Comparison of ENCODE assay signal across 27 cellular contexts in the genomic region with DNA sequence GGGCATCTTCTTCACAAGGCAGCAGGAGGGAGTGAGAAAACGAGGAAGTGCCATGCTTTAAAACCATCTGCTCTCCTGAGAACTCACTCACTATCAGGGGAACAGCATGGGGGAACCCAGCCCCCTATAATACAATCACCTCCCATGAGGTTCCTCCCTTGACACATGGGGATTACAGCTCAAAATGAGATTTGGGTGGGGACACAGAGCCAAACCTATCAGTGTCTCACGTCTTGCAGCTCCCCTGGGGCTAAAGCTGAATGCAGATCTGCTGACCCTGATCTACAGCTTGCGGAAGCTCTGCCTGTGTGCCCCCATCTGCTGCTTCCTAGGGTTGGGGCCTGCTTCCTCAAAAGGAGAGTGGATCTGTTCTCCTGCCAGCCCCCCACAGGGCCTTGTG. TPM values are rescaled to one million over a fixed set of nuclear protein-coding genes. Genes with fewer than 3 reads are reported as not detected.
DNase-seq lines count a peak whose midpoint lies in the region; ATAC-seq and TF ChIP-seq lines count a peak whose summit lies in the region.
"Had no signal": no experiment of that assay in that cellular context is flagged by ENCODE, and none has a peak within 500 bp of the region (broad histone marks: within the 10 kb centered on the region; RNA-seq: fewer than 3 reads in every experiment).

No MANE protein-coding gene starts in this region.

- H3K27ac ChIP-seq in breast epithelium: peak overlapping the region; percentile 64 to 66
- H3K27ac ChIP-seq in mammary epithelial cell (ENCODE audit: insufficient read depth, low read depth, low read length): no peak overlapping the region
- peak overlapping the region; percentile 54 for H3K27ac ChIP-seq in OCI-LY3 (ENCODE audit: low read length)
- H3K27ac ChIP-seq: parathyroid adenoma, SJSA1 had no signal

- peaks cover 6% of the 10 kb centered on the region for H3K27me3 Mint-ChIP-seq in glutamatergic neuron (ENCODE audit: unreplicated experiment)

- peaks cover 2% of the 10 kb centered on the region for H3K4me1 Mint-ChIP-seq in glutamatergic neuron (ENCODE audit: low read depth, unreplicated experiment)

- H4K20me1 ChIP-seq in mammary epithelial cell (ENCODE audit: insufficient read depth, low read length) (no peaks in the 10 kb centered on the region), OCI-LY3 (ENCODE audit: insufficient read depth, low read length) (no peaks in the 10 kb centered on the region)

- H3K79me2 ChIP-seq in mammary epithelial cell (ENCODE audit: insufficient read depth, low read length) (no peaks in the 10 kb centered on the region), OCI-LY3 (ENCODE audit: low read length) (no peaks in the 10 kb centered on the region)
- H3K79me2 ChIP-seq: parathyroid adenoma had no signal

- H3K4me3 ChIP-seq in breast epithelium: no peak overlapping the region
- no peak overlapping the region for H3K4me3 ChIP-seq in mammary epithelial cell (replicated peaks in 1 of 3; ENCODE audit: insufficient read depth in 1 of 3, low read depth in 2 of 3, low read length in 3 of 3)
- H3K4me3 ChIP-seq in OCI-LY3 (ENCODE audit: low read length): peak overlapping the region; percentile 10; the same call in 1 of the 2 replicates
- H3K4me3 ChIP-seq: SJSA1, smooth muscle cell had no signal

- H3K4me3 Mint-ChIP-seq in glutamatergic neuron (ENCODE audit: unreplicated experiment): no peak overlapping the region
- H3K4me3 Mint-ChIP-seq: activated CD4-positive, alpha-beta memory T cell treated with anti-CD3 and anti-CD28 coated beads, Interleukin-2, amount 10 ng/mL, durations not matched to agents 7 days and 5 days; nephron progenitor cell had no signal

- BruUV-seq in mammary epithelial cell (replicated peaks; lab: Mats Ljungman, UMichigan): no TSS peak

- H3K4me1 ChIP-seq in breast epithelium: peaks cover 0 to 2% of the 10 kb centered on the region in 2 donors
- peaks cover 8% of the 10 kb centered on the region for H3K4me1 ChIP-seq in mammary epithelial cell (ENCODE audit: insufficient read depth, low read length)
- peaks cover 35% of the 10 kb centered on the region for H3K4me1 ChIP-seq in OCI-LY3 (ENCODE audit: low read length)
- H3K4me1 ChIP-seq: BE2C had no signal

- peak overlapping the region; percentile 59 for H3K27ac Mint-ChIP-seq in glutamatergic neuron (ENCODE audit: unreplicated experiment)
- H3K27ac Mint-ChIP-seq: activated CD4-positive, alpha-beta memory T cell treated with anti-CD3 and anti-CD28 coated beads, Interleukin-2, amount 10 ng/mL, durations not matched to agents 7 days and 5 days; nephron progenitor cell had no signal

- TF ChIP-seq CTCF in breast epithelium (IDR thresholded peaks at IDR 0.05) (no peak), mammary epithelial cell (conservative IDR thresholded peaks at IDR 0.05 in 1 of 2, IDR thresholded peaks at IDR 0.05 in 1 of 2; ENCODE audit: extremely low read depth in 1 of 2, insufficient read depth in 1 of 2, low read depth in 1 of 2, low read length in 2 of 2) (no peak), OCI-LY3 (IDR thresholded peaks at IDR 0.05; ENCODE audit: low read depth, low read length) (no peak), glutamatergic neuron (IDR thresholded peaks at IDR 0.05; ENCODE audit: partially characterized antibody, unreplicated experiment) (no peak)

- H3K9me3 ChIP-seq in breast epithelium (no peaks in the 10 kb centered on the region), mammary epithelial cell (replicated peaks; ENCODE audit: insufficient read depth, low read length) (no peaks in the 10 kb centered on the region), OCI-LY3 (ENCODE audit: insufficient read depth, low read length) (no peaks in the 10 kb centered on the region)
- H3K9me3 ChIP-seq: BE2C, SJSA1 had no signal

- in situ Hi-C loops in mammary epithelial cell (cut with MboI; ENCODE audit: low sequenced_read_pairs in 2 of 2): no loop called here

- H3K36me3 ChIP-seq in breast epithelium (no peaks in the 10 kb centered on the region), mammary epithelial cell (ENCODE audit: insufficient read depth, low read length) (no peaks in the 10 kb centered on the region), OCI-LY3 (replicated peaks; ENCODE audit: low read depth, low read length) (no peaks in the 10 kb centered on the region)
- H3K36me3 ChIP-seq: BE2C, SJSA1 had no signal

- H3K4me2 ChIP-seq in mammary epithelial cell (ENCODE audit: insufficient read depth, low read depth, low read length): no peak overlapping the region
- peak overlapping the region; percentile 41 for H3K4me2 ChIP-seq in OCI-LY3 (ENCODE audit: low read length)
- H3K4me2 ChIP-seq: smooth muscle cell had no signal

- intact Hi-C loops in breast epithelium (cut with DNase I; ENCODE audit: low total_unique reads): no loop called here
- intact Hi-C loops in mammary epithelial cell (cut with micrococcal nuclease): no loop called here

- CTCF ChIA-PET in mammary epithelial cell (lab: Charles Lee; ENCODE audit: low non-redundant PET): no interaction called here

- no peak overlapping the region for H3K9ac ChIP-seq in mammary epithelial cell (ENCODE audit: insufficient read depth, low read length)
- no peak overlapping the region for H3K9ac ChIP-seq in OCI-LY3 (ENCODE audit: low read length)
- H3K9ac ChIP-seq: parathyroid adenoma had no signal

- dilution Hi-C loops in mammary epithelial cell (cut with HindIII; ENCODE audit: low sequenced_read_pairs): no loop called here

- ATAC-seq in GM18870 (IDR thresholded peaks at IDR 0.05; ENCODE audit: unreplicated experiment) (no peak), HG02884 (IDR thresholded peaks at IDR 0.05; ENCODE audit: unreplicated experiment) (no peak)
- ATAC-seq: activated CD4-positive, CD25-positive, alpha-beta regulatory T cell treated with anti-CD3 and anti-CD28 coated beads, Interleukin-2, amount 50 U/mL, for 24 hours; HepG2; left ventricle myocardium superior had no signal

- H2AFZ ChIP-seq in mammary epithelial cell (ENCODE audit: low read depth, low read length) (no peak overlapping the region), OCI-LY3 (ENCODE audit: low read depth, low read length) (peak overlapping the region; percentile 19; the same call in 1 of the 2 replicates)
- H2AFZ ChIP-seq: parathyroid adenoma had no signal

- no peak for DNase-seq in breast epithelium (ENCODE audit: low spot score in 2 of 2)
- DNase-seq in mammary epithelial cell: no peak
- DNase-seq in glutamatergic neuron: no peak
- DNase-seq in dermis blood vessel endothelial cell: no peak
- no peak for DNase-seq in central memory CD4-positive, alpha-beta T cell
- DNase-seq: activated CD4-positive, alpha-beta memory T cell treated with anti-CD3 and anti-CD28 coated beads, Interleukin-2, amount 10 ng/mL, durations not matched to agents 7 days and 5 days; activated gamma-delta T cell; BE2C; cerebellar nuclear complex; Kasumi-1; left ventricle myocardium superior; NCI-H1694; NCI-H510A treated with DMSO at 0.1 percent for 48 hours; nephron progenitor cell; stimulated activated CD4-positive, alpha-beta T cell treated with anti-CD3 and anti-CD28 coated beads, Interleukin-1b, Interleukin-23, amount 100 ng/mL, for 48 hours; T-helper 1 cell had no signal

- peaks cover 3% of the 10 kb centered on the region for H3K36me3 Mint-ChIP-seq in glutamatergic neuron (ENCODE audit: unreplicated experiment)

- 86% methylated on average over 3 of the region's 3 CpGs for WGBS in mammary epithelial cell (ENCODE audit: low coverage, missing lambda C conversion rate)

- H3K9me3 Mint-ChIP-seq in glutamatergic neuron (ENCODE audit: unreplicated experiment): peaks cover 1% of the 10 kb centered on the region
- H3K9me3 Mint-ChIP-seq: activated CD4-positive, alpha-beta memory T cell treated with anti-CD3 and anti-CD28 coated beads, Interleukin-2, amount 10 ng/mL, durations not matched to agents 7 days and 5 days; nephron progenitor cell had no signal

- H3K27me3 ChIP-seq in breast epithelium (no peaks in the 10 kb centered on the region), mammary epithelial cell (ENCODE audit: insufficient read depth, low read length) (no peaks in the 10 kb centered on the region), OCI-LY3 (ENCODE audit: low read depth, low read length) (no peaks in the 10 kb centered on the region)
- H3K27me3 ChIP-seq: SJSA1 had no signal

- TF ChIP-seq POLR2A in breast epithelium (IDR thresholded peaks at IDR 0.05): no peak

RNA-seq across cellular contexts. Expression of a gene that starts 16.2 kb away (rescaled TPM):
- total RNA-seq in breast epithelium (not detected), mammary epithelial cell (not detected), glutamatergic neuron (ENCODE audit: unreplicated experiment) (not detected), dermis blood vessel endothelial cell (not detected in 2 replicates)
- not detected for polyA plus RNA-seq in mammary epithelial cell
- polyA minus RNA-seq in mammary epithelial cell: not detected
- total RNA-seq: activated CD4-positive, alpha-beta memory T cell treated with anti-CD3 and anti-CD28 coated beads, Interleukin-2, amount 10 ng/mL, durations not matched to agents 7 days and 5 days; glomerular endothelial cell; H1; HepG2; left ventricle myocardium superior; SJSA1 had no signal
- polyA plus RNA-seq: H1, HepG2, keratinocyte, smooth muscle cell had no signal

RNA-seq across cellular contexts. Expression of a gene that starts 18.9 kb away (rescaled TPM):
- total RNA-seq in breast epithelium (not detected), mammary epithelial cell (not detected), glutamatergic neuron (ENCODE audit: unreplicated experiment) (not detected), dermis blood vessel endothelial cell (not detected in 2 replicates)
- not detected for polyA plus RNA-seq in mammary epithelial cell
- polyA minus RNA-seq in mammary epithelial cell: not detected
- total RNA-seq: activated CD4-positive, alpha-beta memory T cell treated with anti-CD3 and anti-CD28 coated beads, Interleukin-2, amount 10 ng/mL, durations not matched to agents 7 days and 5 days; glomerular endothelial cell; H1; HepG2; left ventricle myocardium superior; SJSA1; smooth muscle cell had no signal
- polyA plus RNA-seq: H1, HepG2, keratinocyte, smooth muscle cell had no signal

RNA-seq across cellular contexts. Expression of a gene that starts 25.3 kb away (rescaled TPM):
- total RNA-seq in breast epithelium (not detected), mammary epithelial cell (not detected), glutamatergic neuron (ENCODE audit: unreplicated experiment) (not detected), dermis blood vessel endothelial cell (0.05 TPM in 1 of 2 replicates, not detected in the other)
- polyA plus RNA-seq in mammary epithelial cell: not detected
- polyA minus RNA-seq in mammary epithelial cell: not detected
- total RNA-seq: glomerular endothelial cell, H1, HepG2, left ventricle myocardium superior, SJSA1, smooth muscle cell had no signal
- polyA plus RNA-seq: H1, HepG2, keratinocyte, smooth muscle cell had no signal

RNA-seq across cellular contexts. Expression of a gene that starts 31.7 kb away (rescaled TPM):
- total RNA-seq in breast epithelium (not detected), mammary epithelial cell (under 1 TPM in 1 of 2 donors, not detected in 1; 0.17 TPM), glutamatergic neuron (ENCODE audit: unreplicated experiment) (not detected), dermis blood vessel endothelial cell (not detected in 2 replicates)
- not detected for polyA plus RNA-seq in mammary epithelial cell
- polyA minus RNA-seq in mammary epithelial cell: not detected
- total RNA-seq: activated CD4-positive, alpha-beta memory T cell treated with anti-CD3 and anti-CD28 coated beads, Interleukin-2, amount 10 ng/mL, durations not matched to agents 7 days and 5 days; glomerular endothelial cell; H1; HepG2; left ventricle myocardium superior; SJSA1; smooth muscle cell had no signal
- polyA plus RNA-seq: H1, HepG2, keratinocyte, smooth muscle cell had no signal

RNA-seq across cellular contexts. Expression of a gene that starts 35.2 kb away (rescaled TPM):
- total RNA-seq in breast epithelium (not detected), mammary epithelial cell (under 1 TPM in 1 of 2 donors, not detected in 1; 0.17 TPM), glutamatergic neuron (ENCODE audit: unreplicated experiment) (0.61 TPM), dermis blood vessel endothelial cell (not detected in 2 replicates)
- 0.06 TPM for polyA plus RNA-seq in mammary epithelial cell
- polyA minus RNA-seq in mammary epithelial cell: not detected
- total RNA-seq: activated CD4-positive, alpha-beta memory T cell treated with anti-CD3 and anti-CD28 coated beads, Interleukin-2, amount 10 ng/mL, durations not matched to agents 7 days and 5 days; glomerular endothelial cell; H1; HepG2; left ventricle myocardium superior had no signal
- polyA plus RNA-seq: H1, HepG2 had no signal
